ENCODE assay signal across 17 cellular contexts in the genomic region with DNA sequence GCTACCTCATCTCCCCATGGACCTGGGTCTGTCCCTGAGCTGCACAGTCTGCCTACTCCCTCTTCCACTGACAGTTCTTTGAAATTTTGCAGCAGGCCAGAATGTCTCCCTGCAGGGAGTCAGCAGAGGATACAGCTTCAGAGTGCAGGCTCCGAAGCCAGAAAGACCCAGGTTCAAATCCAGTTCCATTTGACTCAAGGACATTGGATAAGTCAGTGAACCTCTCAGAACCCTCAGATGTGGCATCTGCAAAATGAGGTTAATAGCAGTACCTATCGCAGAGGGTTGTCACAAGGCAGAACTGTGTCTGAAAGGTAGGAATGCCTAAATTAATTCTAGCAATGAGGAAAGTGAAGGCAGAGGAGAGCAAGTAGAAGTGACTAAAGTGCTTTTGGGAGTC.
A peak's percentile ranks its signal among the peaks of the same experiment; 100 is the strongest.
DNase-seq lines count a peak whose midpoint lies in the region; ATAC-seq and TF ChIP-seq lines count a peak whose summit lies in the region.
"Had no signal": no experiment of that assay in that cellular context is flagged by ENCODE, and none has a peak within 500 bp of the region (broad histone marks: within the 10 kb centered on the region; RNA-seq: fewer than 3 reads in every experiment).

No MANE protein-coding gene starts in this region.

- no peak overlapping the region for H3K27ac ChIP-seq in right atrium auricular region
- H3K27ac ChIP-seq in right cardiac atrium (ENCODE audit: low read length) = no peak overlapping the region
- no peak overlapping the region for H3K27ac ChIP-seq in esophagus muscularis mucosa (replicated peaks in 1 of 4)
- H3K27ac ChIP-seq: GM23248 had no signal

- H3K9me3 Mint-ChIP-seq in osteocyte (ENCODE audit: unreplicated experiment) (no peaks in the 10 kb centered on the region), Calu3 (ENCODE audit: low read depth, unreplicated experiment) (no peaks in the 10 kb centered on the region)

- no TSS peak for BruUV-seq in Calu3 (replicated peaks; lab: Mats Ljungman, UMichigan)

- CTCF ChIA-PET in Calu3 (lab: Charles Lee) = no interaction called here

- DNase-seq in right atrium auricular region (ENCODE audit: low spot score) (peak; percentile 36), right cardiac atrium (no peak), esophagus muscularis mucosa (ENCODE audit: extremely low spot score) (peak; percentile 83), osteocyte (ENCODE audit: extremely low spot score, unreplicated experiment) (peak; percentile 51), Calu3 (no peak)
- DNase-seq in activated CD4-positive, CD25-positive, alpha-beta regulatory T cell (lab: John Stamatoyannopoulos, UW) = no peak
- DNase-seq: C1 segment of cervical spinal cord; CD4-positive, alpha-beta memory T cell; COR-L47; DMS153; DMS79; EL; GDM1; GM23248; H7; HCEC 1CT had no signal

- H3K4me1 ChIP-seq in right atrium auricular region (no peaks in the 10 kb centered on the region), right cardiac atrium (ENCODE audit: control insufficient read depth, insufficient read depth, low read length) (no peaks in the 10 kb centered on the region), esophagus muscularis mucosa (peaks cover 0 to 4% (median 0%) of the 10 kb centered on the region in 4 donors)

- no peak for TF ChIP-seq POLR2A in esophagus muscularis mucosa (IDR thresholded peaks at IDR 0.05; ENCODE audit: low read depth)

- intact Hi-C loops in right cardiac atrium (cut with DNase I) = no loop called here
- intact Hi-C loops in esophagus muscularis mucosa (cut with DNase I) = no loop called here
- intact Hi-C loops in Calu3 (cut with micrococcal nuclease; ENCODE audit: unreplicated experiment) = no loop called here

- H3K27ac Mint-ChIP-seq in osteocyte (ENCODE audit: unreplicated experiment) (no peak overlapping the region), Calu3 (ENCODE audit: unreplicated experiment) (no peak overlapping the region)
- H3K27ac Mint-ChIP-seq: CD4-positive, alpha-beta memory T cell had no signal

- H3K27me3 Mint-ChIP-seq in osteocyte (ENCODE audit: unreplicated experiment) = no peaks in the 10 kb centered on the region
- peaks cover 80% of the 10 kb centered on the region for H3K27me3 Mint-ChIP-seq in Calu3 (ENCODE audit: unreplicated experiment)

- no peak for ATAC-seq in right cardiac atrium
- ATAC-seq: GM12878 had no signal

- no peak overlapping the region for H3K4me3 ChIP-seq in right atrium auricular region
- no peak overlapping the region for H3K4me3 ChIP-seq in right cardiac atrium (ENCODE audit: low read length)
- H3K4me3 ChIP-seq in esophagus muscularis mucosa = no peak overlapping the region
- H3K4me3 ChIP-seq: GM12878, GM23248 had no signal

- TF ChIP-seq CTCF in right atrium auricular region (IDR thresholded peaks at IDR 0.05) (no peak), esophagus muscularis mucosa (IDR thresholded peaks at IDR 0.05) (no peak), osteocyte (IDR thresholded peaks at IDR 0.05) (no peak), Calu3 (IDR thresholded peaks at IDR 0.05; ENCODE audit: unreplicated experiment) (no peak)

- H3K27me3 ChIP-seq in right atrium auricular region (no peaks in the 10 kb centered on the region), right cardiac atrium (ENCODE audit: control insufficient read depth, insufficient read depth) (no peaks in the 10 kb centered on the region), esophagus muscularis mucosa (no peaks in the 10 kb centered on the region)

- H3K9me3 ChIP-seq in right atrium auricular region = no peaks in the 10 kb centered on the region
- no peaks in the 10 kb centered on the region for H3K9me3 ChIP-seq in right cardiac atrium (ENCODE audit: control insufficient read depth, low read length)
- H3K9me3 ChIP-seq in esophagus muscularis mucosa = no peaks in the 10 kb centered on the region

- WGBS in right cardiac atrium = 86% methylated on average over 2 of the region's 2 CpGs
- 65% methylated on average over 2 of the region's 2 CpGs for WGBS in esophagus muscularis mucosa

- H3K4me3 Mint-ChIP-seq in osteocyte (ENCODE audit: unreplicated experiment) = no peak overlapping the region
- no peak overlapping the region for H3K4me3 Mint-ChIP-seq in Calu3 (ENCODE audit: low read depth, unreplicated experiment)
- H3K4me3 Mint-ChIP-seq: CD4-positive, alpha-beta memory T cell had no signal

- H3K36me3 Mint-ChIP-seq in osteocyte (ENCODE audit: unreplicated experiment) (peaks cover 4% of the 10 kb centered on the region), Calu3 (ENCODE audit: insufficient read depth, unreplicated experiment) (no peaks in the 10 kb centered on the region)
- H3K36me3 Mint-ChIP-seq: CD4-positive, alpha-beta memory T cell had no signal

- H3K4me1 Mint-ChIP-seq in osteocyte (ENCODE audit: unreplicated experiment) (peaks cover 49% of the 10 kb centered on the region), Calu3 (ENCODE audit: low read depth, unreplicated experiment) (no peaks in the 10 kb centered on the region)

- H3K36me3 ChIP-seq in right atrium auricular region (no peaks in the 10 kb centered on the region), esophagus muscularis mucosa (no peaks in the 10 kb centered on the region)

- TF ChIP-seq EP300 in esophagus muscularis mucosa (IDR thresholded peaks at IDR 0.05) = no peak

Comparison
In these comparisons a context has a peak if more than half of its experiments do, and no peak if none do; other contexts are left out.
1. DNase-seq: peak in right atrium auricular region (single experiment), esophagus muscularis mucosa (single experiment) and osteocyte (single experiment); none in right cardiac atrium (0 of 3), Calu3 (single experiment) and activated CD4-positive, CD25-positive, alpha-beta regulatory T cell (0 of 4).